15 cellular contexts compared by ENCODE assay signal in genomic region chr3:45367451-45367850, GRCh38. TPM values are rescaled to one million over a fixed set of nuclear protein-coding genes. Genes with fewer than 3 reads are reported as not detected.
DNase-seq lines count a peak whose midpoint lies in the region; ATAC-seq, FAIRE-seq and TF ChIP-seq lines count a peak whose summit lies in the region.
"Had no signal": no experiment of that assay in that cellular context is flagged by ENCODE, and none has a peak within 500 bp of the region (broad histone marks: within the 10 kb centered on the region; RNA-seq: fewer than 3 reads in every experiment).

No MANE protein-coding gene starts in this region.

- CTCF ChIA-PET in AG04449 (lab: Yijun Ruan, JAX), result no interaction called here

- H3K9me3 Mint-ChIP-seq in astrocyte (ENCODE audit: unreplicated experiment), result peaks cover 3% of the 10 kb centered on the region

- peak overlapping the region; percentile 59 for H3K27ac ChIP-seq in astrocyte (ENCODE audit: low read depth, low read length)

- peak; percentile 89 for FAIRE-seq in astrocyte (lab: Jason Lieb, UNC)
- FAIRE-seq in RCC 7860 (lab: Jason Lieb, UNC), result no peak
- FAIRE-seq: G401.6, H1 had no signal

- peak overlapping the region; percentile 36 for H3K4me2 ChIP-seq in astrocyte (ENCODE audit: low read length)

- peak overlapping the region; percentile 59 for H2AFZ ChIP-seq in astrocyte (ENCODE audit: low read depth, low read length)

- H3K4me3 Mint-ChIP-seq in astrocyte (ENCODE audit: unreplicated experiment), result no peak overlapping the region
- H3K4me3 Mint-ChIP-seq: stimulated activated naive CD8-positive, alpha-beta T cell treated with anti-CD3 and anti-CD28 coated beads, Interleukin-15, amount 100 ng/mL, for 72 hours had no signal

- H3K4me1 Mint-ChIP-seq in astrocyte (ENCODE audit: low read depth, unreplicated experiment), result peaks cover 31% of the 10 kb centered on the region
- H3K4me1 Mint-ChIP-seq: stimulated activated naive CD8-positive, alpha-beta T cell treated with anti-CD3 and anti-CD28 coated beads, Interleukin-15, amount 100 ng/mL, for 72 hours had no signal

- H3K36me3 ChIP-seq in astrocyte (ENCODE audit: insufficient read depth, low read length) (no peaks in the 10 kb centered on the region), kidney epithelial cell (ENCODE audit: control insufficient read depth, insufficient read depth, low read length) (no peaks in the 10 kb centered on the region)

- TF ChIP-seq CTCF in AG04449 (IDR thresholded peaks at IDR 0.05; ENCODE audit: insufficient read depth, low read length, missing control alignments) (no peak), astrocyte (IDR thresholded peaks at IDR 0.05; ENCODE audit: insufficient read depth, low read depth, low read length) (no peak), kidney epithelial cell (IDR thresholded peaks at IDR 0.05; ENCODE audit: insufficient read depth, low read length, poor library complexity, severe bottlenecking) (no peak)

- no peaks in the 10 kb centered on the region for H3K27me3 Mint-ChIP-seq in astrocyte (ENCODE audit: low read depth, unreplicated experiment)

- no peaks in the 10 kb centered on the region for H3K36me3 Mint-ChIP-seq in astrocyte (ENCODE audit: low read depth, unreplicated experiment)

- H3K27ac Mint-ChIP-seq in astrocyte (ENCODE audit: unreplicated experiment), result peak overlapping the region; percentile 93
- H3K27ac Mint-ChIP-seq: stimulated activated naive CD8-positive, alpha-beta T cell treated with anti-CD3 and anti-CD28 coated beads, Interleukin-15, amount 100 ng/mL, for 72 hours had no signal

- H3K27me3 ChIP-seq in astrocyte (ENCODE audit: insufficient read depth, low read length) (no peaks in the 10 kb centered on the region), kidney epithelial cell (ENCODE audit: control insufficient read depth, insufficient read depth, low read length) (no peaks in the 10 kb centered on the region)

- H3K4me3 ChIP-seq in AG04449 (ENCODE audit: low read depth, low read length) (no peak overlapping the region), astrocyte (ENCODE audit: insufficient read depth, low read depth, low read length) (no peak overlapping the region), kidney epithelial cell (ENCODE audit: low read depth, low read length) (no peak overlapping the region)

- no peak for ATAC-seq in GM18517 (IDR thresholded peaks at IDR 0.05; ENCODE audit: unreplicated experiment)
- ATAC-seq: left lobe of liver; stimulated activated naive CD8-positive, alpha-beta T cell treated with anti-CD3 and anti-CD28 coated beads, Interleukin-15, amount 100 ng/mL, for 72 hours had no signal

- H3K9me3 ChIP-seq in astrocyte (ENCODE audit: insufficient read depth, low read depth, low read length), result no peaks in the 10 kb centered on the region

- no peaks in the 10 kb centered on the region for H3K79me2 ChIP-seq in astrocyte (ENCODE audit: insufficient read depth, low read length)

- POLR2A ChIA-PET in AG04449 (lab: Yijun Ruan, JAX), result interaction anchor here (1.6 kb wide), 1 partner anchor 243 kb away, joined by 3 read pairs; no protein-coding TSS in a partner anchor

- H3K4me1 ChIP-seq in astrocyte (ENCODE audit: insufficient read depth, low read length), result peaks cover 13% of the 10 kb centered on the region

- DNase-seq in AG04449 (ENCODE audit: low read depth, low spot score) (peak; percentile 77), HS-5 (ENCODE audit: low read depth) (peak; percentile 55), astrocyte (ENCODE audit: low read depth) (peak; percentile 86), kidney epithelial cell (ENCODE audit: low read depth) (peak; percentile 23), NCI-H2171 (lab: John Stamatoyannopoulos, UW) (no peak), RCC 7860 (ENCODE audit: low spot score) (no peak)
- DNase-seq in activated T-cell treated with anti-CD3 and anti-CD28 coated beads, Interleukin-2, amount 50 U/mL, for 1 hour, result no peak
- DNase-seq: anterior cingulate cortex; nucleus accumbens; stimulated activated CD4-positive, alpha-beta T cell treated with anti-CD3 and anti-CD28 coated beads, Interleukin-2, amount 100 ng/mL, for 48 hours; stimulated activated naive CD8-positive, alpha-beta T cell treated with anti-CD3 and anti-CD28 coated beads, Interleukin-15, amount 100 ng/mL, for 72 hours had no signal

- no peak overlapping the region for H3K9ac ChIP-seq in astrocyte (ENCODE audit: low read length)

- no peaks in the 10 kb centered on the region for H4K20me1 ChIP-seq in astrocyte (ENCODE audit: insufficient read depth, low read length)

RNA-seq across cellular contexts. Expression of gene LARS2, which starts 20.9 kb away (rescaled TPM):
- total RNA-seq in astrocyte (19.2 and 20.8 TPM in 2 replicates), kidney epithelial cell (21.7 and 22.7 TPM in 2 replicates)

Comparison
In these comparisons a context has a peak if more than half of its experiments do, and no peak if none do; other contexts are left out.
1. DNase-seq: peak in AG04449 (single experiment), HS-5 (single experiment), astrocyte (single experiment) and kidney epithelial cell (single experiment); none in activated T-cell treated with anti-CD3 and anti-CD28 coated beads, Interleukin-2, amount 50 U/mL, for 1 hour (single experiment), NCI-H2171 (single experiment) and RCC 7860 (single experiment).